ENCODE assay signal across 17 cellular contexts in genomic region chr7:123757095-123757494, GRCh38.
"Had no signal": no experiment of that assay in that cellular context is flagged by ENCODE, and none has a peak within 500 bp of the region (broad histone marks: within the 10 kb centered on the region; RNA-seq: fewer than 3 reads in every experiment).

No MANE protein-coding gene starts in this region.

- H3K36me3 ChIP-seq: right lobe of liver had no signal

- H3K27ac ChIP-seq: body of pancreas, psoas muscle, right lobe of liver had no signal

- H3K4me3 ChIP-seq: body of pancreas, lung, psoas muscle, right lobe of liver, smooth muscle cell had no signal

- H3K27me3 ChIP-seq: body of pancreas, right lobe of liver had no signal

- ATAC-seq: body of pancreas, left cardiac atrium, psoas muscle, WTC11 had no signal

- DNase-seq: activated CD4-positive, alpha-beta memory T cell treated with anti-CD3 and anti-CD28 coated beads, Interleukin-2, amount 10 ng/mL, durations not matched to agents 7 days and 5 days; activated CD4-positive, alpha-beta T cell treated with anti-CD3 and anti-CD28 coated beads for 4 hours; activated gamma-delta T cell treated with Interleukin-2 at 50 U/mL for 16 hours; activated T-cell treated with anti-CD3 and anti-CD28 coated beads, Interleukin-2, amount 50 U/mL, for 48 hours; amniotic stem cell; body of pancreas; cortex of kidney; effector CD4-positive, alpha-beta T cell; head of caudate nucleus; immature natural killer cell; left cardiac atrium; midbrain; psoas muscle; right lobe of liver had no signal

- H3K4me2 ChIP-seq: smooth muscle cell had no signal

- H3K4me1 ChIP-seq: psoas muscle, right lobe of liver had no signal

- H3K9me3 ChIP-seq: body of pancreas, psoas muscle, right lobe of liver had no signal
